ENCODE assay signal across 27 cellular contexts in genomic region chrX:143581260-143581659, GRCh38. TPM values are rescaled to one million over a fixed set of nuclear protein-coding genes. Genes with fewer than 3 reads are reported as not detected.
"Had no signal": no experiment of that assay in that cellular context is flagged by ENCODE, and none has a peak within 500 bp of the region (broad histone marks: within the 10 kb centered on the region; RNA-seq: fewer than 3 reads in every experiment).

No MANE protein-coding gene starts in this region.

- ATAC-seq: foreskin keratinocyte; heart right ventricle; left cardiac atrium; left lung; mucosa of descending colon; natural killer cell treated with Interleukin-12 subunit alpha and Interleukin-12 subunit beta and Interleukin-15 and Interleukin-18, amount 100 ng/mL, for 72 hours; right lobe of liver; stimulated activated effector memory CD8-positive, alpha-beta T cell treated with anti-CD3 and anti-CD28 coated beads, Interleukin-12 subunit alpha, Interleukin-12 subunit beta, amount 100 ng/mL, for 72 hours had no signal

- H3K4me1 Mint-ChIP-seq: mesothelial cell of epicardium; naive B cell; neural crest cell; stimulated activated effector memory CD8-positive, alpha-beta T cell treated with anti-CD3 and anti-CD28 coated beads, Interleukin-12 subunit alpha, Interleukin-12 subunit beta, amount 100 ng/mL, for 72 hours had no signal

- H3K36me3 ChIP-seq: esophagus muscularis mucosa, heart right ventricle, left lung, neutrophil, pancreas, right lobe of liver, stomach, tibial artery had no signal

- H3K27me3 ChIP-seq: esophagus muscularis mucosa, foreskin keratinocyte, heart right ventricle, left lung, neutrophil, pancreas, right lobe of liver, stomach, testis, tibial artery had no signal

- H3K27me3 Mint-ChIP-seq: naive B cell; natural killer cell treated with Interleukin-12 subunit alpha and Interleukin-12 subunit beta and Interleukin-15 and Interleukin-18, amount 100 ng/mL, for 72 hours; type B pancreatic cell had no signal

- H3K27ac ChIP-seq: coronary artery, esophagus muscularis mucosa, foreskin keratinocyte, heart right ventricle, left lung, neutrophil, pancreas, right lobe of liver, stomach, testis, tibial artery had no signal

- H3K36me3 Mint-ChIP-seq: mesothelial cell of epicardium; naive B cell; natural killer cell treated with Interleukin-12 subunit alpha and Interleukin-12 subunit beta and Interleukin-15 and Interleukin-18, amount 100 ng/mL, for 72 hours; stimulated activated effector memory CD8-positive, alpha-beta T cell treated with anti-CD3 and anti-CD28 coated beads, Interleukin-12 subunit alpha, Interleukin-12 subunit beta, amount 100 ng/mL, for 72 hours; type B pancreatic cell had no signal

- H3K27ac Mint-ChIP-seq: mesothelial cell of epicardium; naive B cell; natural killer cell treated with Interleukin-12 subunit alpha and Interleukin-12 subunit beta and Interleukin-15 and Interleukin-18, amount 100 ng/mL, for 72 hours; stimulated activated effector memory CD8-positive, alpha-beta T cell treated with anti-CD3 and anti-CD28 coated beads, Interleukin-12 subunit alpha, Interleukin-12 subunit beta, amount 100 ng/mL, for 72 hours; type B pancreatic cell had no signal

- DNase-seq: dermis blood vessel endothelial cell; effector memory CD4-positive, alpha-beta T cell; foreskin keratinocyte; glutamatergic neuron; heart right ventricle; hippocampal formation; left cardiac atrium; left lung; mesenchymal stem cell; mucosa of descending colon; naive B cell; pancreas; right lobe of liver; stimulated activated CD4-positive, alpha-beta T cell treated with anti-CD3 and anti-CD28 coated beads, Interleukin-2, amount 100 ng/mL, for 24 hours; stimulated activated CD4-positive, alpha-beta T cell treated with anti-CD3 and anti-CD28 coated beads, Interleukin-4, amount 100 ng/mL, for 24 hours; stimulated activated naive CD4-positive, alpha-beta T cell treated with Interleukin-2 at 50 U/mL for 16 hours; stomach; testis; tibial artery had no signal

- H3K9me3 ChIP-seq: heart right ventricle, left lung, mucosa of descending colon, neutrophil, pancreas, right lobe of liver, testis had no signal

- H3K9me3 Mint-ChIP-seq: stimulated activated effector memory CD8-positive, alpha-beta T cell treated with anti-CD3 and anti-CD28 coated beads, Interleukin-12 subunit alpha, Interleukin-12 subunit beta, amount 100 ng/mL, for 72 hours; type B pancreatic cell had no signal

- H3K4me3 Mint-ChIP-seq: mesothelial cell of epicardium; naive B cell; natural killer cell treated with Interleukin-12 subunit alpha and Interleukin-12 subunit beta and Interleukin-15 and Interleukin-18, amount 100 ng/mL, for 72 hours; neural crest cell; stimulated activated effector memory CD8-positive, alpha-beta T cell treated with anti-CD3 and anti-CD28 coated beads, Interleukin-12 subunit alpha, Interleukin-12 subunit beta, amount 100 ng/mL, for 72 hours; type B pancreatic cell had no signal

- H3K4me1 ChIP-seq: esophagus muscularis mucosa, foreskin keratinocyte, heart right ventricle, left lung, pancreas, right lobe of liver, stomach, testis, tibial artery had no signal

- H3K4me3 ChIP-seq: coronary artery, esophagus muscularis mucosa, heart right ventricle, left lung, mucosa of descending colon, pancreas, right lobe of liver, stomach, testis, tibial artery had no signal

RNA-seq across cellular contexts. Expression of gene SLITRK4, which starts 54.6 kb away (rescaled TPM):
- total RNA-seq: foreskin keratinocyte; natural killer cell treated with Interleukin-12 subunit alpha and Interleukin-12 subunit beta and Interleukin-15 and Interleukin-18, amount 100 ng/mL, for 72 hours had no signal
- polyA plus RNA-seq: foreskin keratinocyte had no signal
